ENCODE assay signal across 19 cellular contexts in genomic region chr1:204601979-204602653, GRCh38.
DNase-seq lines count a peak whose midpoint lies in the region; ATAC-seq, FAIRE-seq and TF ChIP-seq lines count a peak whose summit lies in the region.
"Had no signal": no experiment of that assay in that cellular context is flagged by ENCODE, and none has a peak within 500 bp of the region (broad histone marks: within the 10 kb centered on the region; RNA-seq: fewer than 3 reads in every experiment).

No MANE protein-coding gene starts in this region.

- H3K4me2 ChIP-seq in K562 (ENCODE audit: insufficient read depth, low read length): no peak overlapping the region
- no peak overlapping the region for H3K4me2 ChIP-seq in mesenchymal stem cell (ENCODE audit: low read length, poor library complexity, severe bottlenecking)
- H3K4me2 ChIP-seq: A549; BLaER1 treated with 17β-estradiol and CSF1 and Interleukin-3, amounts not matched to agents 10 nM and 100 nM; SK-N-SH had no signal

- no peak for ATAC-seq in K562

- H3K79me2 ChIP-seq in K562 (ENCODE audit: control insufficient read depth, insufficient read depth, low read length): no peaks in the 10 kb centered on the region

- no peak overlapping the region for H3K18ac ChIP-seq in mesenchymal stem cell (ENCODE audit: low read depth in 1 of 2, low read length in 2 of 2)

- TF ChIP-seq RAD21 in K562 (CRISPR knock-in tag; conservative IDR thresholded peaks at IDR 0.05 in 1 of 2, IDR thresholded peaks at IDR 0.05 in 1 of 2): no peak

- intact Hi-C loops in K562 (cut with micrococcal nuclease): no loop called here

- no peak overlapping the region for H3K4ac ChIP-seq in mesenchymal stem cell (ENCODE audit: low read depth in 1 of 2, low read length in 2 of 2)

- peak overlapping the region; percentile 49 for H2BK15ac ChIP-seq in mesenchymal stem cell (ENCODE audit: low read depth, poor library complexity, severe bottlenecking)

- no peak overlapping the region for H3K27ac Mint-ChIP-seq in immature natural killer cell

- in situ Hi-C loops in K562 (cut with MboI): no loop called here

- no peaks in the 10 kb centered on the region for H3K4me1 Mint-ChIP-seq in immature natural killer cell
- H3K4me1 Mint-ChIP-seq: CD8-positive, alpha-beta memory T cell had no signal

- no peaks in the 10 kb centered on the region; the same call in 1 of the 2 replicates for H4K20me1 ChIP-seq in K562 (replicated peaks; ENCODE audit: control insufficient read depth, insufficient read depth, low read length)
- H4K20me1 ChIP-seq: BLaER1 treated with 17β-estradiol and CSF1 and Interleukin-3, amounts not matched to agents 10 nM and 100 nM had no signal

- H4K8ac ChIP-seq in mesenchymal stem cell (ENCODE audit: low read length): no peak overlapping the region

- H2AK5ac ChIP-seq in mesenchymal stem cell (ENCODE audit: low read length, severe bottlenecking): no peak overlapping the region

- no peaks in the 10 kb centered on the region for H3K36me3 ChIP-seq in K562 (ENCODE audit: control insufficient read depth, insufficient read depth, low read length)
- H3K36me3 ChIP-seq in mesenchymal stem cell (ENCODE audit: control insufficient read depth in 1 of 2, insufficient read depth in 2 of 2, low read depth in 1 of 2, low read length in 2 of 2): no peaks in the 10 kb centered on the region

- no peak overlapping the region for H3K14ac ChIP-seq in mesenchymal stem cell (ENCODE audit: low read length in 2 of 2)

- no peak overlapping the region for H2BK5ac ChIP-seq in mesenchymal stem cell (ENCODE audit: low read depth, low read length, poor library complexity, severe bottlenecking)

- DNase-seq in D341Med (ENCODE audit: low spot score) (peak; percentile 33), HEK293T (ENCODE audit: extremely low spot score) (no peak), K562 (ENCODE audit: extremely low read depth in 1 of 4, low spot score in 3 of 4) (no peak), mesenchymal stem cell (no peak), DMS 273 (lab: John Stamatoyannopoulos, UW; ENCODE audit: unreplicated experiment) (no peak), NCI-H2029 treated with DMSO at 0.1 percent for 48 hours (lab: John Stamatoyannopoulos, UW) (no peak), immature natural killer cell (no peak)
- DNase-seq: CD8-positive, alpha-beta memory T cell; DMS79 treated with DMSO at 0.1 percent for 48 hours; HCEC 1CT; NCI-H1092 treated with DMSO at 0.1 percent for 48 hours; NCI-H187; NCI-H526 treated with DMSO at 0.1 percent for 48 hours; OCI-M1; SHP77; SK-N-SH had no signal

- no peaks in the 10 kb centered on the region for H3K9me1 ChIP-seq in K562 (ENCODE audit: control insufficient read depth, insufficient read depth, low read length)

- H3K27me3 Mint-ChIP-seq in immature natural killer cell (ENCODE audit: low read depth in 3 of 3): peaks cover 0 to 5% (median 1%) of the 10 kb centered on the region in 3 donors

- POLR2A ChIA-PET in HEK293T (lab: Yijun Ruan, JAX): no interaction called here
- POLR2A ChIA-PET in K562 (lab: Yijun Ruan, JAX): interaction anchor here (0.6 to 1.0 kb wide), 2 partner anchors 34 to 124 kb away, joined by 3 read pairs; no protein-coding TSS in a partner anchor

- H3K9me3 Mint-ChIP-seq in immature natural killer cell: peaks cover 0 to 2% (median 0%) of the 10 kb centered on the region in 6 donors
- H3K9me3 Mint-ChIP-seq: CD8-positive, alpha-beta memory T cell had no signal

- H3K27me3 ChIP-seq in K562 (ENCODE audit: control insufficient read depth in 2 of 2, insufficient read depth in 2 of 2, low read length in 2 of 2) (peaks cover 33 to 66% of the 10 kb centered on the region in 2 experiments; a peak in 4 of 5 replicates), mesenchymal stem cell (ENCODE audit: control insufficient read depth in 1 of 2, insufficient read depth in 1 of 2, low read length in 2 of 2) (peaks cover 24 to 68% of the 10 kb centered on the region in 2 experiments)
- H3K27me3 ChIP-seq: BLaER1 treated with 17β-estradiol and CSF1 and Interleukin-3, amounts not matched to agents 10 nM and 100 nM had no signal

- WGBS in K562 (ENCODE audit: insufficient coverage, low coverage, missing lambda C conversion rate): 3% methylated on average over 7 of the region's 7 CpGs
- WGBS in mesenchymal stem cell: 60% methylated on average over 3 of the region's 7 CpGs

- no peak for TF ChIP-seq CTCF in K562 (IDR thresholded peaks at IDR 0.05 in 2 of 3, conservative IDR thresholded peaks at IDR 0.05 in 1 of 3; ENCODE audit: insufficient read depth in 2 of 3, low read depth in 1 of 3, low read length in 3 of 3)

- BruUV-seq in K562 (replicated peaks; lab: Mats Ljungman, UMichigan): no TSS peak

- FAIRE-seq in K562 (lab: Jason Lieb, UNC): no peak
- FAIRE-seq: D721Med had no signal

- H3K4me1 ChIP-seq in K562 (replicated peaks in 1 of 2; ENCODE audit: control insufficient read depth in 2 of 2, insufficient read depth in 2 of 2, low read length in 2 of 2) (peaks cover 3 to 8% of the 10 kb centered on the region in 2 experiments; a peak in 4 of 5 replicates), mesenchymal stem cell (ENCODE audit: control insufficient read depth, insufficient read depth, low read depth, low read length) (no peaks in the 10 kb centered on the region)
- H3K4me1 ChIP-seq: A549 had no signal

- H3K4me3 ChIP-seq in K562 (no peak overlapping the region), mesenchymal stem cell (ENCODE audit: insufficient read depth in 1 of 2, low read depth in 1 of 2, low read length in 2 of 2) (no peak overlapping the region)
- H3K4me3 ChIP-seq: A549; BLaER1 treated with 17β-estradiol and CSF1 and Interleukin-3, amounts not matched to agents 10 nM and 100 nM had no signal

- no peak overlapping the region for H2AFZ ChIP-seq in K562 (ENCODE audit: low read depth, low read length)
- no peak overlapping the region for H2AFZ ChIP-seq in mesenchymal stem cell (ENCODE audit: low read depth, low read length)

- no peak overlapping the region for H3K23ac ChIP-seq in mesenchymal stem cell (ENCODE audit: low read length in 2 of 2)

- H2BK12ac ChIP-seq in mesenchymal stem cell (ENCODE audit: low read length in 2 of 2): no peak overlapping the region

- CTCF ChIA-PET in HEK293T (lab: Yijun Ruan, JAX) (no interaction called here), K562 (lab: Yijun Ruan, JAX; ENCODE audit: low intra/inter-chr PET ratio) (no interaction called here)

- peaks cover 7 to 24% (median 23%) of the 10 kb centered on the region in 3 donors for H3K36me3 Mint-ChIP-seq in immature natural killer cell

- H3K9ac ChIP-seq in K562 (ENCODE audit: insufficient read depth in 1 of 2, low read depth in 2 of 2, low read length in 2 of 2) (no peak overlapping the region), mesenchymal stem cell (ENCODE audit: low read length) (no peak overlapping the region)
- H3K9ac ChIP-seq: BLaER1 treated with 17β-estradiol and CSF1 and Interleukin-3, amounts not matched to agents 10 nM and 100 nM; SK-N-SH had no signal

- H3K9me3 ChIP-seq in K562 (replicated peaks; ENCODE audit: control insufficient read depth, insufficient read depth, low read depth, low read length) (no peaks in the 10 kb centered on the region), mesenchymal stem cell (ENCODE audit: control insufficient read depth, low read length) (no peaks in the 10 kb centered on the region)
- H3K9me3 ChIP-seq: A549; BLaER1 treated with 17β-estradiol and CSF1 and Interleukin-3, amounts not matched to agents 10 nM and 100 nM; SK-N-SH had no signal

- no peak for TF ChIP-seq POLR2A in K562 (conservative IDR thresholded peaks at IDR 0.05)

- no peak for TF ChIP-seq EP300 in K562 (IDR thresholded peaks at IDR 0.05; ENCODE audit: low read length)

- no peak overlapping the region for H2BK120ac ChIP-seq in mesenchymal stem cell (ENCODE audit: low read depth, low read length)

- no peaks in the 10 kb centered on the region for H3K79me1 ChIP-seq in mesenchymal stem cell (replicated peaks; ENCODE audit: low read length, poor library complexity, severe bottlenecking)

- no peak overlapping the region for H3K4me3 Mint-ChIP-seq in immature natural killer cell

- H3K27ac ChIP-seq in K562 (ENCODE audit: extremely low read depth, low read depth, low read length) (no peak overlapping the region), mesenchymal stem cell (ENCODE audit: low read length, poor library complexity, severe bottlenecking) (no peak overlapping the region)
- H3K27ac ChIP-seq: A549; BLaER1 treated with 17β-estradiol and CSF1 and Interleukin-3, amounts not matched to agents 10 nM and 100 nM had no signal

- H4K91ac ChIP-seq in mesenchymal stem cell (ENCODE audit: low read length): no peak overlapping the region

TF ChIP-seq in HEK293T, 16 proteins besides CTCF, POLR2A, EP300 and RAD21:
- TF ChIP-seq, protein P1, sequence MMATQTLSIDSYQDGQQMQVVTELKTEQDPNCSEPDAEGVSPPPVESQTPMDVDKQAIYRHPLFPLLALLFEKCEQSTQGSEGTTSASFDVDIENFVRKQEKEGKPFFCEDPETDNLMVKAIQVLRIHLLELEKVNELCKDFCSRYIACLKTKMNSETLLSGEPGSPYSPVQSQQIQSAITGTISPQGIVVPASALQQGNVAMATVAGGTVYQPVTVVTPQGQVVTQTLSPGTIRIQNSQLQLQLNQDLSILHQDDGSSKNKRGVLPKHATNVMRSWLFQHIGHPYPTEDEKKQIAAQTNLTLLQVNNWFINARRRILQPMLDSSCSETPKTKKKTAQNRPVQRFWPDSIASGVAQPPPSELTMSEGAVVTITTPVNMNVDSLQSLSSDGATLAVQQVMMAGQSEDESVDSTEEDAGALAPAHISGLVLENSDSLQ (IDR thresholded peaks at IDR 0.05): peak; percentile 84
- no peak for TF ChIP-seq CTBP1 (IDR thresholded peaks at IDR 0.05; ENCODE audit: borderline replicate concordance)

TF ChIP-seq in K562, 482 proteins besides CTCF, POLR2A, EP300 and RAD21 (continues in another document):
- no peak for TF ChIP-seq CHD4 (IDR thresholded peaks at IDR 0.05; ENCODE audit: insufficient read depth, insufficient replicate concordance, low read depth, low read length, poor library complexity, severe bottlenecking)
- no peak for TF ChIP-seq ZKSCAN1 (IDR thresholded peaks at IDR 0.05; ENCODE audit: low read depth, low read length)
- TF ChIP-seq, protein P1 (IDR thresholded peaks at IDR 0.05): peak; percentile 76
- TF ChIP-seq NR1H2 (CRISPR knock-in tag; IDR thresholded peaks at IDR 0.05): no peak
